1 cellular context compared by ENCODE assay signal in genomic region chr5:55176176-55176818, GRCh38.
TF ChIP-seq lines count a peak whose summit lies in the region.

No MANE protein-coding gene starts in this region.

TF ChIP-seq in HepG2, 621 proteins besides CTCF, POLR2A, EP300 and RAD21 (continued from another document and continues in another):
- TF ChIP-seq, protein P1, sequence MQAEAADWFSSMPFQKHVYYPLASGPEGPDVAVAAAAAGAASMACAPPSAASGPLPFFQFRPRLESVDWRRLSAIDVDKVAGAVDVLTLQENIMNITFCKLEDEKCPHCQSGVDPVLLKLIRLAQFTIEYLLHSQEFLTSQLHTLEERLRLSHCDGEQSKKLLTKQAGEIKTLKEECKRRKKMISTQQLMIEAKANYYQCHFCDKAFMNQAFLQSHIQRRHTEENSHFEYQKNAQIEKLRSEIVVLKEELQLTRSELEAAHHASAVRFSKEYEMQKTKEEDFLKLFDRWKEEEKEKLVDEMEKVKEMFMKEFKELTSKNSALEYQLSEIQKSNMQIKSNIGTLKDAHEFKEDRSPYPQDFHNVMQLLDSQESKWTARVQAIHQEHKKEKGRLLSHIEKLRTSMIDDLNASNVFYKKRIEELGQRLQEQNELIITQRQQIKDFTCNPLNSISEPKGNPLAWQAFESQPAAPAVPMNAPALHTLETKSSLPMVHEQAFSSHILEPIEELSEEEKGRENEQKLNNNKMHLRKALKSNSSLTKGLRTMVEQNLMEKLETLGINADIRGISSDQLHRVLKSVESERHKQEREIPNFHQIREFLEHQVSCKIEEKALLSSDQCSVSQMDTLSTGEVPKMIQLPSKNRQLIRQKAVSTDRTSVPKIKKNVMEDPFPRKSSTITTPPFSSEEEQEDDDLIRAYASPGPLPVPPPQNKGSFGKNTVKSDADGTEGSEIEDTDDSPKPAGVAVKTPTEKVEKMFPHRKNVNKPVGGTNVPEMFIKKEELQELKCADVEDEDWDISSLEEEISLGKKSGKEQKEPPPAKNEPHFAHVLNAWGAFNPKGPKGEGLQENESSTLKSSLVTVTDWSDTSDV (CRISPR knock-in tag; IDR thresholded peaks at IDR 0.05): no peak
- TF ChIP-seq CBFB (CRISPR knock-in tag; IDR thresholded peaks at IDR 0.05): no peak
- TF ChIP-seq CEBPB (IDR thresholded peaks at IDR 0.05; ENCODE audit: borderline replicate concordance, low read depth, low read length): no peak
- TF ChIP-seq ZNF496 (CRISPR knock-in tag; IDR thresholded peaks at IDR 0.05; ENCODE audit: insufficient replicate concordance): no peak
- TF ChIP-seq ARNT (IDR thresholded peaks at IDR 0.05): no peak
- no peak for TF ChIP-seq GLI4 (CRISPR knock-in tag; IDR thresholded peaks at IDR 0.05; ENCODE audit: borderline replicate concordance)
- TF ChIP-seq CHD2 (IDR thresholded peaks at IDR 0.05; ENCODE audit: low read depth, low read length): no peak
- TF ChIP-seq PLRG1 (conservative IDR thresholded peaks at IDR 0.05): no peak
- no peak for TF ChIP-seq ZNF792 (CRISPR knock-in tag; IDR thresholded peaks at IDR 0.05)
- no peak for TF ChIP-seq NFATC3 (CRISPR knock-in tag; IDR thresholded peaks at IDR 0.05)
- TF ChIP-seq SIN3A (IDR thresholded peaks at IDR 0.05; ENCODE audit: borderline replicate concordance, low read depth, low read length): no peak
- no peak for TF ChIP-seq SOX5 (CRISPR knock-in tag; IDR thresholded peaks at IDR 0.05; ENCODE audit: borderline replicate concordance)
- no peak for TF ChIP-seq ZNF326 (CRISPR knock-in tag; IDR thresholded peaks at IDR 0.05; ENCODE audit: borderline replicate concordance)
- peak; percentile 44; the same call in 1 of the 2 replicates for TF ChIP-seq ZNF331 (CRISPR knock-in tag; IDR thresholded peaks at IDR 0.05)
- no peak for TF ChIP-seq MXD4 (CRISPR knock-in tag; IDR thresholded peaks at IDR 0.05)
- no peak for TF ChIP-seq ZKSCAN5 (CRISPR knock-in tag; IDR thresholded peaks at IDR 0.05)
- TF ChIP-seq ZKSCAN1 (IDR thresholded peaks at IDR 0.05; ENCODE audit: low read length): no peak
- TF ChIP-seq CSRNP1 (CRISPR knock-in tag; IDR thresholded peaks at IDR 0.05): no peak
- TF ChIP-seq SMAD9 (CRISPR knock-in tag; IDR thresholded peaks at IDR 0.05): no peak
- TF ChIP-seq ARID2 (CRISPR knock-in tag; IDR thresholded peaks at IDR 0.05; ENCODE audit: borderline replicate concordance): no peak
- no peak for TF ChIP-seq ZNF615 (CRISPR knock-in tag; IDR thresholded peaks at IDR 0.05; ENCODE audit: borderline replicate concordance)
- TF ChIP-seq HES4 (CRISPR knock-in tag; IDR thresholded peaks at IDR 0.05; ENCODE audit: borderline replicate concordance): no peak
- TF ChIP-seq GTF2F1 (IDR thresholded peaks at IDR 0.05; ENCODE audit: low read length): no peak
- no peak for TF ChIP-seq WIZ (CRISPR knock-in tag; IDR thresholded peaks at IDR 0.05)
- no peak for TF ChIP-seq POGK (CRISPR knock-in tag; conservative IDR thresholded peaks at IDR 0.05)
- no peak for TF ChIP-seq RBFOX2 (IDR thresholded peaks at IDR 0.05; ENCODE audit: low read depth, low read length)
- TF ChIP-seq, protein P2, sequence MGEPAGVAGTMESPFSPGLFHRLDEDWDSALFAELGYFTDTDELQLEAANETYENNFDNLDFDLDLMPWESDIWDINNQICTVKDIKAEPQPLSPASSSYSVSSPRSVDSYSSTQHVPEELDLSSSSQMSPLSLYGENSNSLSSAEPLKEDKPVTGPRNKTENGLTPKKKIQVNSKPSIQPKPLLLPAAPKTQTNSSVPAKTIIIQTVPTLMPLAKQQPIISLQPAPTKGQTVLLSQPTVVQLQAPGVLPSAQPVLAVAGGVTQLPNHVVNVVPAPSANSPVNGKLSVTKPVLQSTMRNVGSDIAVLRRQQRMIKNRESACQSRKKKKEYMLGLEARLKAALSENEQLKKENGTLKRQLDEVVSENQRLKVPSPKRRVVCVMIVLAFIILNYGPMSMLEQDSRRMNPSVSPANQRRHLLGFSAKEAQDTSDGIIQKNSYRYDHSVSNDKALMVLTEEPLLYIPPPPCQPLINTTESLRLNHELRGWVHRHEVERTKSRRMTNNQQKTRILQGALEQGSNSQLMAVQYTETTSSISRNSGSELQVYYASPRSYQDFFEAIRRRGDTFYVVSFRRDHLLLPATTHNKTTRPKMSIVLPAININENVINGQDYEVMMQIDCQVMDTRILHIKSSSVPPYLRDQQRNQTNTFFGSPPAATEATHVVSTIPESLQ (CRISPR knock-in tag; conservative IDR thresholded peaks at IDR 0.05): no peak
- no peak for TF ChIP-seq ATRX (CRISPR knock-in tag; IDR thresholded peaks at IDR 0.05; ENCODE audit: borderline replicate concordance)
- TF ChIP-seq ZNF264 (CRISPR knock-in tag; IDR thresholded peaks at IDR 0.05): no peak
- TF ChIP-seq ZNF280D (CRISPR knock-in tag; IDR thresholded peaks at IDR 0.05): no peak
- TF ChIP-seq ZNF670 (CRISPR knock-in tag; IDR thresholded peaks at IDR 0.05; ENCODE audit: borderline replicate concordance): peak; percentile 52; the same call in 1 of the 2 replicates
- TF ChIP-seq, protein P3, sequence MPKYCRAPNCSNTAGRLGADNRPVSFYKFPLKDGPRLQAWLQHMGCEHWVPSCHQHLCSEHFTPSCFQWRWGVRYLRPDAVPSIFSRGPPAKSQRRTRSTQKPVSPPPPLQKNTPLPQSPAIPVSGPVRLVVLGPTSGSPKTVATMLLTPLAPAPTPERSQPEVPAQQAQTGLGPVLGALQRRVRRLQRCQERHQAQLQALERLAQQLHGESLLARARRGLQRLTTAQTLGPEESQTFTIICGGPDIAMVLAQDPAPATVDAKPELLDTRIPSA (CRISPR knock-in tag; IDR thresholded peaks at IDR 0.05; ENCODE audit: borderline replicate concordance): no peak
- peak; percentile 72; the same call in 1 of the 2 replicates for TF ChIP-seq SPEN (CRISPR knock-in tag; IDR thresholded peaks at IDR 0.05; ENCODE audit: low read depth)
- no peak for TF ChIP-seq MTF1 (CRISPR knock-in tag; IDR thresholded peaks at IDR 0.05)
- TF ChIP-seq, protein P4, sequence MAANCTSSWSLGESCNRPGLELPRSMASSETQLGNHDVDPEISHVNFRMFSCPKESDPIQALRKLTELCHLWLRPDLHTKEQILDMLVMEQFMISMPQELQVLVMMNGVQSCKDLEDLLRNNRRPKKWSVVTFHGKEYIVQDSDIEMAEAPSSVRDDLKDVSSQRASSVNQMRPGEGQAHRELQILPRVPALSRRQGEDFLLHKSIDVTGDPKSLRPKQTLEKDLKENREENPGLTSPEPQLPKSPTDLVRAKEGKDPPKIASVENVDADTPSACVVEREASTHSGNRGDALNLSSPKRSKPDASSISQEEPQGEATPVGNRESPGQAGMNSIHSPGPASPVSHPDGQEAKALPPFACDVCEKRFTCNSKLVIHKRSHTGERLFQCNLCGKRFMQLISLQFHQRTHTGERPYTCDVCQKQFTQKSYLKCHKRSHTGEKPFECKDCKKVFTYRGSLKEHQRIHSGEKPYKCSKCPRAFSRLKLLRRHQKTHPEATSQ (CRISPR knock-in tag; IDR thresholded peaks at IDR 0.05; ENCODE audit: borderline replicate concordance): no peak
- TF ChIP-seq STAT6 (CRISPR knock-in tag; IDR thresholded peaks at IDR 0.05; ENCODE audit: borderline replicate concordance): no peak
- no peak for TF ChIP-seq SRY (CRISPR knock-in tag; IDR thresholded peaks at IDR 0.05)
- TF ChIP-seq TBP (CRISPR knock-in tag; IDR thresholded peaks at IDR 0.05): no peak
- TF ChIP-seq ZNF580 (CRISPR knock-in tag; IDR thresholded peaks at IDR 0.05; ENCODE audit: borderline replicate concordance, low read depth): no peak
- TF ChIP-seq, protein P5, sequence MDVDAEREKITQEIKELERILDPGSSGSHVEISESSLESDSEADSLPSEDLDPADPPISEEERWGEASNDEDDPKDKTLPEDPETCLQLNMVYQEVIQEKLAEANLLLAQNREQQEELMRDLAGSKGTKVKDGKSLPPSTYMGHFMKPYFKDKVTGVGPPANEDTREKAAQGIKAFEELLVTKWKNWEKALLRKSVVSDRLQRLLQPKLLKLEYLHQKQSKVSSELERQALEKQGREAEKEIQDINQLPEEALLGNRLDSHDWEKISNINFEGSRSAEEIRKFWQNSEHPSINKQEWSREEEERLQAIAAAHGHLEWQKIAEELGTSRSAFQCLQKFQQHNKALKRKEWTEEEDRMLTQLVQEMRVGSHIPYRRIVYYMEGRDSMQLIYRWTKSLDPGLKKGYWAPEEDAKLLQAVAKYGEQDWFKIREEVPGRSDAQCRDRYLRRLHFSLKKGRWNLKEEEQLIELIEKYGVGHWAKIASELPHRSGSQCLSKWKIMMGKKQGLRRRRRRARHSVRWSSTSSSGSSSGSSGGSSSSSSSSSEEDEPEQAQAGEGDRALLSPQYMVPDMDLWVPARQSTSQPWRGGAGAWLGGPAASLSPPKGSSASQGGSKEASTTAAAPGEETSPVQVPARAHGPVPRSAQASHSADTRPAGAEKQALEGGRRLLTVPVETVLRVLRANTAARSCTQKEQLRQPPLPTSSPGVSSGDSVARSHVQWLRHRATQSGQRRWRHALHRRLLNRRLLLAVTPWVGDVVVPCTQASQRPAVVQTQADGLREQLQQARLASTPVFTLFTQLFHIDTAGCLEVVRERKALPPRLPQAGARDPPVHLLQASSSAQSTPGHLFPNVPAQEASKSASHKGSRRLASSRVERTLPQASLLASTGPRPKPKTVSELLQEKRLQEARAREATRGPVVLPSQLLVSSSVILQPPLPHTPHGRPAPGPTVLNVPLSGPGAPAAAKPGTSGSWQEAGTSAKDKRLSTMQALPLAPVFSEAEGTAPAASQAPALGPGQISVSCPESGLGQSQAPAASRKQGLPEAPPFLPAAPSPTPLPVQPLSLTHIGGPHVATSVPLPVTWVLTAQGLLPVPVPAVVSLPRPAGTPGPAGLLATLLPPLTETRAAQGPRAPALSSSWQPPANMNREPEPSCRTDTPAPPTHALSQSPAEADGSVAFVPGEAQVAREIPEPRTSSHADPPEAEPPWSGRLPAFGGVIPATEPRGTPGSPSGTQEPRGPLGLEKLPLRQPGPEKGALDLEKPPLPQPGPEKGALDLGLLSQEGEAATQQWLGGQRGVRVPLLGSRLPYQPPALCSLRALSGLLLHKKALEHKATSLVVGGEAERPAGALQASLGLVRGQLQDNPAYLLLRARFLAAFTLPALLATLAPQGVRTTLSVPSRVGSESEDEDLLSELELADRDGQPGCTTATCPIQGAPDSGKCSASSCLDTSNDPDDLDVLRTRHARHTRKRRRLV (CRISPR knock-in tag; IDR thresholded peaks at IDR 0.05): no peak
- no peak for TF ChIP-seq RFX3 (CRISPR knock-in tag; IDR thresholded peaks at IDR 0.05)
